In the genomic region with DNA sequence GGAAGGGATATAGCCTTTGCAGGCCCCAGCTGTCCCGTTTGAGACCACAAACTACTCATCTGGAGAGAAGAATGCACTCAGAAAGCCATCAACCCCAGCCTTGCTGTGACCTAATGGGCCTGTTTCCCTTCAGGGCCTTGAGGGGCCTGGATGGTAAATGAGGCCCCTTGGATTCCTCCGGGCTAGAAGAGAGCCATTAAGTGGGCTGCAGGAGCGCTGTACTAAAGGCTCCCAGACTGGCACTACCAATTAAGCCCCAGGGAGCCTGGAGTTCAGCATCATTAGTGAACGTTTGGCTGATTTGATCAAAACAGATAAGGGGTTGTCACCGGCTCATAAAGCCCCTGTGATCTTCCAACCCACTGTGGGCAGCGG, we compare ENCODE assay signal across 23 cellular contexts. TPM values are rescaled to one million over a fixed set of nuclear protein-coding genes. Genes with fewer than 3 reads are reported as not detected.
"Had no signal": no experiment of that assay in that cellular context is flagged by ENCODE, and none has a peak within 500 bp of the region (broad histone marks: within the 10 kb centered on the region; RNA-seq: fewer than 3 reads in every experiment).

No MANE protein-coding gene starts in this region.

- DNase-seq: activated B cell treated with CpG ODN at 0.5 μM for 24 hours; activated CD4-positive, alpha-beta memory T cell treated with anti-CD3 and anti-CD28 coated beads, Interleukin-2, amount 10 ng/mL, durations not matched to agents 7 days and 5 days; activated CD4-positive, alpha-beta T cell treated with anti-CD3 and anti-CD28 coated beads for 4 hours; activated CD8-positive, alpha-beta memory T cell treated with anti-CD3 and anti-CD28 coated beads, Interleukin-2, amount 10 ng/mL, durations not matched to agents 7 days and 5 days; activated gamma-delta T cell treated with Interleukin-2 at 50 U/mL for 16 hours; activated T-cell treated with anti-CD3 and anti-CD28 coated beads, Interleukin-2, amount 50 U/mL, for 4 hours; anterior cingulate cortex; caudate nucleus; colonic mucosa; erythroblast; foreskin melanocyte; hypothalamus; left lung; stimulated activated CD4-positive, alpha-beta T cell treated with anti-CD3 and anti-CD28 coated beads, Interleukin-15, amount 100 ng/mL, for 24 hours; stimulated activated CD4-positive, alpha-beta T cell treated with anti-CD3 and anti-CD28 coated beads, Interleukin-2, amount 100 ng/mL, for 48 hours; SW 1271 had no signal

- ATAC-seq: activated CD8-positive, alpha-beta memory T cell treated with anti-CD3 and anti-CD28 coated beads, Interleukin-2, amount 10 ng/mL, durations not matched to agents 7 days and 5 days; activated T-cell treated with anti-CD3 and anti-CD28 coated beads, Interleukin-2, amount 50 U/mL, for 4 hours; left lung had no signal

- H3K27me3 ChIP-seq: colonic mucosa, left lung, tibial nerve had no signal

- H3K36me3 ChIP-seq: colonic mucosa had no signal

- H3K9me3 ChIP-seq: colonic mucosa, left lung, tibial nerve had no signal

- FAIRE-seq: keratinocyte, urothelium cell line had no signal

- H3K27ac ChIP-seq: colonic mucosa, left lung, tibial nerve had no signal

- H3K4me3 ChIP-seq: colonic mucosa, left lung, tibial nerve had no signal

RNA-seq across cellular contexts. Expression of gene CD5, which starts 23.0 kb away (rescaled TPM):
- total RNA-seq: neural crest cell, osteoblast, progenitor cell of endocrine pancreas, skeletal muscle tissue had no signal
- polyA plus RNA-seq: keratinocyte had no signal
